Comparison of ENCODE assay signal across 8 cellular contexts in genomic region chr2:96344011-96344410, GRCh38. TPM values are rescaled to one million over a fixed set of nuclear protein-coding genes. Genes with fewer than 3 reads are reported as not detected.
A peak's percentile ranks its signal among the peaks of the same experiment; 100 is the strongest.
DNase-seq lines count a peak whose midpoint lies in the region; ATAC-seq and TF ChIP-seq lines count a peak whose summit lies in the region.

No MANE protein-coding gene starts in this region.

- H3K9me3 Mint-ChIP-seq in naive thymus-derived CD8-positive, alpha-beta T cell = no peaks in the 10 kb centered on the region

- intact Hi-C loops in uterus (cut with DNase I; ENCODE audit: low total_unique reads) (no loop called here), lower leg skin (cut with DNase I; ENCODE audit: low total_unique reads) (no loop called here)

- 80 to 88% methylated on average over 5 of the region's 5 CpGs for WGBS in lower leg skin, 2 donors

- POLR2A ChIA-PET in naive thymus-derived CD8-positive, alpha-beta T cell (lab: Charles Lee) = interaction anchor here (1.6 to 1.8 kb wide), 2 partner anchors 9 to 23 kb away, joined by 4 to 5 read pairs; partner anchors contain the start of gene NCAPH

- peak; percentile 26 to 40 for DNase-seq in activated CD4-positive, alpha-beta T cell treated with anti-CD3 and anti-CD28 coated beads, Interleukin-2, amount 50 U/mL, for 4 hours
- DNase-seq in naive thymus-derived CD8-positive, alpha-beta T cell = peak in 2 of 10 donors; percentile 13 to 22
- DNase-seq in iPS-NIHi11 (ENCODE audit: low spot score) (no peak), NCI-H2029 (lab: John Stamatoyannopoulos, UW) (no peak), uterus (no peak), lower leg skin (ENCODE audit: low spot score in 2 of 2) (no peak)

- H3K27ac ChIP-seq in uterus = no peak overlapping the region

- H3K27me3 ChIP-seq in uterus = no peaks in the 10 kb centered on the region

- H3K4me3 Mint-ChIP-seq in naive thymus-derived CD8-positive, alpha-beta T cell = peak overlapping the region in 2 of 10 donors; percentile 46 to 48

- no peaks in the 10 kb centered on the region for H3K9me3 ChIP-seq in uterus

- H3K27me3 Mint-ChIP-seq in naive thymus-derived CD8-positive, alpha-beta T cell = no peaks in the 10 kb centered on the region

- peaks cover 0 to 42% (median 5%) of the 10 kb centered on the region in 4 donors for H3K4me1 Mint-ChIP-seq in naive thymus-derived CD8-positive, alpha-beta T cell

- no peaks in the 10 kb centered on the region for H3K4me1 ChIP-seq in uterus

- H3K4me3 ChIP-seq in uterus = no peak overlapping the region
- no peak overlapping the region for H3K4me3 ChIP-seq in lower leg skin (ENCODE audit: low read depth, poor library complexity, severe bottlenecking)

- TF ChIP-seq CTCF in uterus (IDR thresholded peaks at IDR 0.05) (no peak), lower leg skin (IDR thresholded peaks at IDR 0.05) (no peak)

- no peaks in the 10 kb centered on the region for H3K36me3 Mint-ChIP-seq in naive thymus-derived CD8-positive, alpha-beta T cell

- TF ChIP-seq POLR2A in uterus (IDR thresholded peaks at IDR 0.05) = no peak
- no peak for TF ChIP-seq POLR2A in lower leg skin (IDR thresholded peaks at IDR 0.05)

- peak overlapping the region in 5 of 10 donors; percentile 38 to 92 (median 88) for H3K27ac Mint-ChIP-seq in naive thymus-derived CD8-positive, alpha-beta T cell

- peak; percentile 84 for ATAC-seq in GM19023 (IDR thresholded peaks at IDR 0.05; ENCODE audit: unreplicated experiment)
- ATAC-seq in HG02938 (IDR thresholded peaks at IDR 0.05; ENCODE audit: unreplicated experiment) = peak; percentile 86
- ATAC-seq in naive thymus-derived CD8-positive, alpha-beta T cell = peak; percentile 76 to 81

- no peaks in the 10 kb centered on the region for H3K36me3 ChIP-seq in uterus

RNA-seq across cellular contexts. Expression of gene NCAPH, which starts 8.4 kb away (rescaled TPM):
- total RNA-seq in naive thymus-derived CD8-positive, alpha-beta T cell = under 1 TPM; 0.26 to 0.77 TPM
- polyA plus RNA-seq in naive thymus-derived CD8-positive, alpha-beta T cell = under 1 TPM in 2 of 3 donors, not detected in 1; 0.52 to 0.86 TPM
- 1 to 10 TPM in 1 of 4 donors, under 1 TPM in 1, not detected in 2; 0.82 to 9.7 TPM for total RNA-seq in uterus
- 1 to 10 TPM in 2 of 4 donors, under 1 TPM in 2; 0.74 to 3.5 (median 1.8) TPM for total RNA-seq in lower leg skin

RNA-seq across cellular contexts. Expression of gene ITPRIPL1, which starts 18.9 kb away (rescaled TPM):
- total RNA-seq in naive thymus-derived CD8-positive, alpha-beta T cell = 1 to 10 TPM; 1.4 to 1.8 TPM
- polyA plus RNA-seq in naive thymus-derived CD8-positive, alpha-beta T cell = 1 to 10 TPM in 1 of 3 donors, under 1 TPM in 2; 0.47 to 8.6 (median 0.94) TPM
- total RNA-seq in uterus = 10 to 100 TPM in 1 of 4 donors, 1 to 10 TPM in 2, not detected in 1; 1.5 to 14.1 (median 7.3) TPM
- total RNA-seq in lower leg skin = 1 to 10 TPM in 2 of 4 donors, under 1 TPM in 2; 0.51 to 3.1 (median 1.9) TPM

RNA-seq across cellular contexts. Expression of gene SNRNP200, which starts 38.7 kb away (rescaled TPM):
- 100 to 1,000 TPM; 237 to 246 TPM for total RNA-seq in naive thymus-derived CD8-positive, alpha-beta T cell
- 100 to 1,000 TPM in 1 of 3 donors, 10 to 100 TPM in 2; 61.8 to 111 (median 90.3) TPM for polyA plus RNA-seq in naive thymus-derived CD8-positive, alpha-beta T cell
- total RNA-seq in uterus = 100 to 1,000 TPM in 1 of 4 donors, 10 to 100 TPM in 3; 35.0 to 147 (median 65.5) TPM
- total RNA-seq in lower leg skin = 10 to 100 TPM; 73.4 to 94.0 (median 87.5) TPM

Comparison
In these comparisons a context has a peak if more than half of its experiments do, and no peak if none do; other contexts are left out.
1. DNase-seq: peak in activated CD4-positive, alpha-beta T cell treated with anti-CD3 and anti-CD28 coated beads, Interleukin-2, amount 50 U/mL, for 4 hours (2 of 2); none in iPS-NIHi11 (single experiment), NCI-H2029 (single experiment), uterus (0 of 2) and lower leg skin (0 of 2).
2. Peak in every context shown above with its lines, with median percentiles within 50 percentile points of each other: ATAC-seq.